In the genomic region with DNA sequence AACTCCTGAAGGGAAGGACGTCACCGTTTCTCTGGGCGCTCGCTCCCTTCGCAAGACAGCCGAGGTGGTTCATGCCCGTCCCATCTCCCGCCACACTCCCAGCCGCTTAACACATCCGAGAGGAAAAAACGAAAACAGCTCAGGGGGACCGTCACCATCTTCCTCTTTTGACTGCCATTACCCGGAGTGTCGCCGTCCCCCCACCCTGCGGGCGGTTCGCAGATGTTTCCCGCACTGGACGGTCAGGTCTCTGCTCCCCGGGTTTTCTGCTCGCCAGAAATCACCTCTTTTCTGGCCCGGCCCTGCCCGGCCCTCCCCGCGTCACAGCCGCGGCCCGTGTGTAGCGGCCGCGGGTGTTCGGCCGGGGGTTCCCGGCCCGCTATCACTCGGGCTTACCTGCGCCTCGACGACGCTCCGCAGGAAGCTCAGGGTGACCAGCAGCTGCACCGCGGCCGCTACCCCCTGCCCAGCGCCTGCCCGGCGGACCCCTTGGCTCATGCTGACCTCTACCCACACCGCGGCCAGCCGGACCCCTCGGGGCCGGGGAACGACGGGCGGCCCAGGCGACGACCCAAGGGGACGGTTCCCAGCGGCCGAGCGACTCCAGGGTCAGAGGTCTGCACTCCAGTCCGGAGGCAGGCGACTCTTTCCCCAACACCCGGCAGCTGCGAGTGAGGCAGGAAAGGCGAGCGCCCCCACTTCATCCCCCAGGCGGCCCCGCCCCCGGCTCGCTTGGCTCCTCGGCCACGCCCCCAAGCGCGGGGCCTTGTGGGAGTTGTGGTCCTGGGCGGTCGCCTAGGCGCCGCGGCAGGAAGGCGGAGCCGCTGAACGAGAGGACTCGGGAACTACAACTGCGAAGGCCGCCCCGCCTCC, we compare ENCODE assay signal across 8 cellular contexts. TPM values are rescaled to one million over a fixed set of nuclear protein-coding genes. Genes with fewer than 3 reads are reported as not detected.
DNase-seq lines count a peak whose midpoint lies in the region; ATAC-seq, FAIRE-seq and TF ChIP-seq lines count a peak whose summit lies in the region.

Gene ERO1B (minus strand): TSS at position 673 of the 873 bp plus-strand sequence. CDS start 175 bp downstream, at position 498.

- TF ChIP-seq CTCF in upper lobe of left lung (IDR thresholded peaks at IDR 0.05): no peak

- intact Hi-C loops in left cardiac atrium (cut with DNase I) (no loop called here), posterior vena cava (cut with DNase I) (no loop called here)

- FAIRE-seq in GM12892 (lab: Jason Lieb, UNC): peak; percentile 87

- H3K36me3 ChIP-seq in upper lobe of left lung: no peaks in the 10 kb centered on the region

- H3K27ac ChIP-seq in upper lobe of left lung: peak within 1 kb of the TSS; percentile 76 to 88 (median 85)

- H3K4me1 ChIP-seq in upper lobe of left lung: peaks cover 8 to 16% (median 12%) of the 10 kb centered on the region in 4 donors

- TF ChIP-seq EP300 in upper lobe of left lung (IDR thresholded peaks at IDR 0.05): peak in 1 of 4 donors; percentile 3

- H3K9me3 ChIP-seq in upper lobe of left lung: no peaks in the 10 kb centered on the region

- TF ChIP-seq POLR2A in GM12892 (IDR thresholded peaks at IDR 0.05; ENCODE audit: low read depth, low read length): peak; percentile 99
- peak; percentile 34 to 94 (median 90) for TF ChIP-seq POLR2A in upper lobe of left lung (IDR thresholded peaks at IDR 0.05)

- DNase-seq in GM12892 (ENCODE audit: insufficient read length) (peak; percentile 79), NCI-H1436 (lab: John Stamatoyannopoulos, UW) (peak; percentile 99), T follicular helper cell (ENCODE audit: low read depth) (peak; percentile 96), amniotic epithelial cell (ENCODE audit: low read depth) (peak; percentile 87), left cardiac atrium (peak; percentile 98), posterior vena cava (ENCODE audit: low spot score) (peak; percentile 99), upper lobe of left lung (peak; percentile 99 to 100)

- ATAC-seq in HG02840 (IDR thresholded peaks at IDR 0.05; ENCODE audit: low FRiP score, unreplicated experiment) (peak; percentile 85), left cardiac atrium (peak; percentile 99 to 100), upper lobe of left lung (ENCODE audit: low FRiP score in 2 of 2) (peak; percentile 99 to 100)

- WGBS in upper lobe of left lung, 2 donors: 0 to 2% methylated on average over 20 to 52 of the region's 88 CpGs

- no peaks in the 10 kb centered on the region for H3K27me3 ChIP-seq in upper lobe of left lung

- H3K4me3 ChIP-seq in upper lobe of left lung: peak within 1 kb of the TSS; percentile 70 to 98 (median 86)

RNA-seq across cellular contexts. Expression of gene ERO1B, which starts in this region (rescaled TPM):
- 18.3 TPM for polyA plus RNA-seq in GM12892 (2012; ENCODE audit: missing spikeins)
- 1 to 10 TPM; 4.7 to 5.5 TPM for total RNA-seq in left cardiac atrium
- 10 to 100 TPM in 1 of 2 donors, 1 to 10 TPM in 1; 8.4 to 10.5 TPM for total RNA-seq in posterior vena cava
- 10 to 100 TPM in 2 of 6 donors, 1 to 10 TPM in 4; 4.1 to 14.5 (median 6.8) TPM for total RNA-seq in upper lobe of left lung

Comparison
In these comparisons a context has a peak if more than half of its experiments do, and no peak if none do; other contexts are left out.
1. Peak in every context shown above with its lines: DNase-seq, ATAC-seq, H3K4me3 ChIP-seq and H3K27ac ChIP-seq.